In genomic region chr2:25286025-25286400, GRCh38 we compare ENCODE assay signal across 8 cellular contexts. TPM values are rescaled to one million over a fixed set of nuclear protein-coding genes. Genes with fewer than 3 reads are reported as not detected.
DNase-seq lines count a peak whose midpoint lies in the region; ATAC-seq and TF ChIP-seq lines count a peak whose summit lies in the region.

No MANE protein-coding gene starts in this region.

- in situ Hi-C loops in GM13976 (cut with MboI; ENCODE audit: low sequenced_read_pairs, unreplicated experiment), result no loop called here

- no peaks in the 10 kb centered on the region for H3K9me3 Mint-ChIP-seq in WTC11

- no peak for TF ChIP-seq CTCF in GM13976 (IDR thresholded peaks at IDR 0.05; ENCODE audit: borderline replicate concordance, control extremely low read depth, extremely low read depth, insufficient read depth, missing control alignments)
- TF ChIP-seq CTCF in WTC11 (IDR thresholded peaks at IDR 0.05), result no peak

- no peak overlapping the region for H3K4me3 Mint-ChIP-seq in WTC11

- CTCF ChIA-PET in WTC11 (lab: Charles Lee), result interaction anchor here (1.4 to 2.0 kb wide), 3 partner anchors 10 to 76 kb away, joined by 3 to 9 read pairs (median 6); no protein-coding TSS in a partner anchor

- DNase-seq in GM13976 (ENCODE audit: low spot score) (peak; percentile 82), WTC11 (ENCODE audit: low spot score) (no peak), dermis microvascular lymphatic vessel endothelial cell (ENCODE audit: low read depth in 2 of 2) (peak; percentile 58 to 59), retina (no peak), NCI-H345 treated with DMSO at 0.1 percent for 48 hours (lab: John Stamatoyannopoulos, UW; ENCODE audit: unreplicated experiment) (no peak), NCI-H2171 treated with DMSO at 0.1 percent for 48 hours (lab: John Stamatoyannopoulos, UW) (no peak)
- DNase-seq in stimulated activated CD4-positive, alpha-beta T cell treated with anti-CD3 and anti-CD28 coated beads, Interleukin-4, amount 100 ng/mL, for 4 hours, result peak; percentile 45 to 69

- peaks cover 5% of the 10 kb centered on the region; the same call in 1 of the 2 replicates for H3K36me3 Mint-ChIP-seq in WTC11

- H3K27me3 Mint-ChIP-seq in WTC11 (ENCODE audit: low read depth), result no peaks in the 10 kb centered on the region

- POLR2A ChIA-PET in WTC11 (lab: Charles Lee), result no interaction called here

- H3K27ac Mint-ChIP-seq in WTC11, result peak overlapping the region; percentile 72; the same call in 1 of the 2 replicates

- peak; percentile 77 for ATAC-seq in HG02981 (IDR thresholded peaks at IDR 0.05; ENCODE audit: unreplicated experiment)
- peak; percentile 88 for ATAC-seq in WTC11

- H3K4me1 Mint-ChIP-seq in WTC11, result peaks cover 30% of the 10 kb centered on the region

TF ChIP-seq in WTC11, 78 proteins besides CTCF, POLR2A, EP300 and RAD21:
- TF ChIP-seq FOXK1 (CRISPR knock-in tag; IDR thresholded peaks at IDR 0.05) (peak; percentile 56; the same call in 1 of the 2 replicates), USF2 (CRISPR knock-in tag; IDR thresholded peaks at IDR 0.05) (peak; percentile 69), ZNF219 (CRISPR knock-in tag; IDR thresholded peaks at IDR 0.05; ENCODE audit: borderline replicate concordance) (no peak), HMGXB4 (CRISPR knock-in tag; IDR thresholded peaks at IDR 0.05) (no peak), ZNF232 (CRISPR knock-in tag; IDR thresholded peaks at IDR 0.05) (no peak), ZNF425 (CRISPR knock-in tag; conservative IDR thresholded peaks at IDR 0.05) (no peak), GRHL2 (CRISPR knock-in tag; IDR thresholded peaks at IDR 0.05; ENCODE audit: insufficient replicate concordance, severe bottlenecking) (no peak), ATF2 (CRISPR knock-in tag; IDR thresholded peaks at IDR 0.05; ENCODE audit: borderline replicate concordance, low read depth) (no peak), ZNF396 (CRISPR knock-in tag; IDR thresholded peaks at IDR 0.05; ENCODE audit: borderline replicate concordance) (no peak), SOX15 (CRISPR knock-in tag; IDR thresholded peaks at IDR 0.05) (no peak), FOXP1 (CRISPR knock-in tag; IDR thresholded peaks at IDR 0.05; ENCODE audit: borderline replicate concordance) (peak; percentile 11; the same call in 1 of the 2 replicates), GABPB1 (CRISPR knock-in tag; IDR thresholded peaks at IDR 0.05) (no peak), ETV6 (CRISPR knock-in tag; IDR thresholded peaks at IDR 0.05) (0 out of 2 replicates have a peak, but pooled peaks have one; percentile 30), E2F1 (CRISPR knock-in tag; IDR thresholded peaks at IDR 0.05) (no peak), ZNF423 (CRISPR knock-in tag; IDR thresholded peaks at IDR 0.05) (no peak), NFATC4 (CRISPR knock-in tag; IDR thresholded peaks at IDR 0.05) (no peak), MYBL2 (CRISPR knock-in tag; IDR thresholded peaks at IDR 0.05) (no peak)

RNA-seq across cellular contexts. Expression of gene DNMT3A, which starts 55.7 kb away (rescaled TPM):
- total RNA-seq in WTC11 (2021), result 154 to 162 TPM (median 154 TPM) in 3 replicates
- total RNA-seq in dermis microvascular lymphatic vessel endothelial cell, result 23.6 and 46.7 TPM in 2 replicates

Comparison
In these comparisons a context has a peak if more than half of its experiments do, and no peak if none do; other contexts are left out.
1. DNase-seq: peak in GM13976 (single experiment), dermis microvascular lymphatic vessel endothelial cell (2 of 2) and stimulated activated CD4-positive, alpha-beta T cell treated with anti-CD3 and anti-CD28 coated beads, Interleukin-4, amount 100 ng/mL, for 4 hours (2 of 2); none in WTC11 (single experiment), retina (single experiment), NCI-H345 treated with DMSO at 0.1 percent for 48 hours (single experiment) and NCI-H2171 treated with DMSO at 0.1 percent for 48 hours (single experiment).